ENCODE assay signal across 23 cellular contexts in the genomic region with DNA sequence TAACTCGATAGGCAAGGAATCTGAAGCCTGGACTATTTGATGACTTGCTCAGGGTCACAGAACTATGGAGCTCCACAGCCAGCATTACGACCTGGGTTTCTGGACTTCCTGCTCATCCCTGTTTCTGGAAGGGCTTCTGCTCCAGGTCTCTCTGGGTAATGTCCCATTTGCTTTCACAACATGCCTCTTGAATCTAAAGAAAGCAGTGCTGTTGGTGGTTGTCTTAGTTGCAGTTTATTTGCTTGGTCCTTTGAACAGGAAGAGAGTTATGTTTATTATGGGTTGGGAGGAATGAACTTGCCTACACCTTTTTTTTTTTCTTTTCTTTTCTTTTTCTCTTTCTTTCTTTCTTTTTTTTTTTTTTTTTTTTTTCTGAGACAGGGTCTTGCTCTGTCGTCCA.
DNase-seq lines count a peak whose midpoint lies in the region; ATAC-seq lines count a peak whose summit lies in the region.
"Had no signal": no experiment of that assay in that cellular context is flagged by ENCODE, and none has a peak within 500 bp of the region (broad histone marks: within the 10 kb centered on the region; RNA-seq: fewer than 3 reads in every experiment).

No MANE protein-coding gene starts in this region.

- H3K27me3 Mint-ChIP-seq in activated T-cell treated with anti-CD3 and anti-CD28 coated beads, Interleukin-2, amount 50 U/mL, for 24 hours: no peaks in the 10 kb centered on the region
- no peaks in the 10 kb centered on the region for H3K27me3 Mint-ChIP-seq in activated T-helper 17 cell treated with anti-CD3 and anti-CD28 coated beads, Interleukin-2, amount 50 U/mL, for 72 hours
- no peaks in the 10 kb centered on the region for H3K27me3 Mint-ChIP-seq in naive thymus-derived CD8-positive, alpha-beta T cell

- peak overlapping the region; percentile 38 for H3K4me3 Mint-ChIP-seq in activated T-cell treated with anti-CD3 and anti-CD28 coated beads, Interleukin-2, amount 50 U/mL, for 24 hours
- H3K4me3 Mint-ChIP-seq in activated T-helper 17 cell treated with anti-CD3 and anti-CD28 coated beads, Interleukin-2, amount 50 U/mL, for 72 hours: peak overlapping the region; percentile 74
- H3K4me3 Mint-ChIP-seq in naive thymus-derived CD8-positive, alpha-beta T cell: peak overlapping the region in 9 of 10 donors; percentile 33 to 84 (median 73)

- peaks cover 16% of the 10 kb centered on the region for H3K9me3 Mint-ChIP-seq in activated T-cell treated with anti-CD3 and anti-CD28 coated beads, Interleukin-2, amount 50 U/mL, for 24 hours
- H3K9me3 Mint-ChIP-seq in activated T-helper 17 cell treated with anti-CD3 and anti-CD28 coated beads, Interleukin-2, amount 50 U/mL, for 72 hours: peaks cover 9% of the 10 kb centered on the region
- H3K9me3 Mint-ChIP-seq in naive thymus-derived CD8-positive, alpha-beta T cell: peaks cover 0 to 15% (median 10%) of the 10 kb centered on the region in 9 donors

- no peak for DNase-seq in activated T-cell treated with anti-CD3 and anti-CD28 coated beads, Interleukin-2, amount 50 U/mL, for 24 hours
- no peak for DNase-seq in activated T-cell treated with anti-CD3 and anti-CD28 coated beads for 4 hours
- peak; percentile 31 for DNase-seq in HT-29 (ENCODE audit: low spot score)
- peak in 2 of 10 donors; percentile 22 to 43 for DNase-seq in naive thymus-derived CD8-positive, alpha-beta T cell
- DNase-seq in NOMO-1 treated with DMSO at 0.1 percent for 48 hours (lab: John Stamatoyannopoulos, UW; ENCODE audit: unreplicated experiment): no peak
- DNase-seq in SK-N-DZ (ENCODE audit: low spot score): no peak
- DNase-seq: ACHN; activated CD4-positive, CD25-positive, alpha-beta regulatory T cell; activated gamma-delta T cell treated with Interleukin-2 at 50 U/mL for 16 hours; BE2C; H7; head of caudate nucleus; kidney; lower lobe of right lung; NCI-H1105; NCI-H187 treated with DMSO at 0.1 percent for 48 hours; NCI-H524; ovary; Right ventricle myocardium superior; upper lobe of left lung had no signal

- POLR2A ChIA-PET in naive thymus-derived CD8-positive, alpha-beta T cell (lab: Charles Lee): interaction anchor here (0.7 to 25.4 kb wide), 6 partner anchors 12 to 238 kb away, joined by 3 to 824 read pairs (median 10); no protein-coding TSS in a partner anchor

- H3K4me1 Mint-ChIP-seq in activated T-cell treated with anti-CD3 and anti-CD28 coated beads, Interleukin-2, amount 50 U/mL, for 24 hours (ENCODE audit: low read depth): peaks cover 78% of the 10 kb centered on the region
- peaks cover 45% of the 10 kb centered on the region for H3K4me1 Mint-ChIP-seq in activated T-helper 17 cell treated with anti-CD3 and anti-CD28 coated beads, Interleukin-2, amount 50 U/mL, for 72 hours
- peaks cover 35 to 83% (median 79%) of the 10 kb centered on the region in 4 donors for H3K4me1 Mint-ChIP-seq in naive thymus-derived CD8-positive, alpha-beta T cell

- peaks cover 23% of the 10 kb centered on the region for H3K36me3 Mint-ChIP-seq in activated T-cell treated with anti-CD3 and anti-CD28 coated beads, Interleukin-2, amount 50 U/mL, for 24 hours (ENCODE audit: low read depth)
- peaks cover 9% of the 10 kb centered on the region for H3K36me3 Mint-ChIP-seq in activated T-helper 17 cell treated with anti-CD3 and anti-CD28 coated beads, Interleukin-2, amount 50 U/mL, for 72 hours (ENCODE audit: low read depth)
- peaks cover 14 to 29% (median 16%) of the 10 kb centered on the region in 3 donors for H3K36me3 Mint-ChIP-seq in naive thymus-derived CD8-positive, alpha-beta T cell

- no peak for ATAC-seq in activated T-helper 17 cell treated with anti-CD3 and anti-CD28 coated beads, Interleukin-2, amount 50 U/mL, for 72 hours (replicated peaks)
- peak; percentile 37 to 56 for ATAC-seq in naive thymus-derived CD8-positive, alpha-beta T cell
- no peak for ATAC-seq in HG03520 (IDR thresholded peaks at IDR 0.05; ENCODE audit: unreplicated experiment)
- ATAC-seq: K562, lower lobe of right lung had no signal

- peak overlapping the region; percentile 94 for H3K27ac Mint-ChIP-seq in activated T-cell treated with anti-CD3 and anti-CD28 coated beads, Interleukin-2, amount 50 U/mL, for 24 hours
- peak overlapping the region; percentile 82 for H3K27ac Mint-ChIP-seq in activated T-helper 17 cell treated with anti-CD3 and anti-CD28 coated beads, Interleukin-2, amount 50 U/mL, for 72 hours
- peak overlapping the region; percentile 77 to 100 (median 98) for H3K27ac Mint-ChIP-seq in naive thymus-derived CD8-positive, alpha-beta T cell

Comparison
In these comparisons a context has a peak if more than half of its experiments do, and no peak if none do; other contexts are left out.
1. ATAC-seq: peak in naive thymus-derived CD8-positive, alpha-beta T cell (2 of 2); none in activated T-helper 17 cell treated with anti-CD3 and anti-CD28 coated beads, Interleukin-2, amount 50 U/mL, for 72 hours (single experiment) and HG03520 (single experiment).
2. Peak in every context shown above with its lines, with median percentiles within 50 percentile points of each other: H3K27ac Mint-ChIP-seq and H3K4me3 Mint-ChIP-seq.